ENCODE assay signal across 1 cellular context in genomic region chr5:135263022-135263668, GRCh38.
TF ChIP-seq lines count a peak whose summit lies in the region.

No MANE protein-coding gene starts in this region.

TF ChIP-seq in HCT116, 20 proteins besides CTCF, POLR2A, EP300 and RAD21 (continued from another document):
- no peak for TF ChIP-seq REST (IDR thresholded peaks at IDR 0.05; ENCODE audit: low read depth)
- TF ChIP-seq EZH2phosphoT487 (IDR thresholded peaks at IDR 0.05; ENCODE audit: borderline replicate concordance) = no peak
- no peak for TF ChIP-seq ZNF274 (IDR thresholded peaks at IDR 0.05; ENCODE audit: low read depth, low read length)
- peak; percentile 17 for TF ChIP-seq YY1 (IDR thresholded peaks at IDR 0.05; ENCODE audit: extremely low read depth, insufficient replicate concordance, low read depth, low read length)
- peak; percentile 98 for TF ChIP-seq TCF7L2 (IDR thresholded peaks at IDR 0.05; ENCODE audit: borderline replicate concordance, extremely low read depth, insufficient read depth, insufficient read length)
- peak; percentile 84 for TF ChIP-seq JUND (IDR thresholded peaks at IDR 0.05)
- TF ChIP-seq EGR1 (IDR thresholded peaks at IDR 0.05; ENCODE audit: low read depth) = no peak; the same call in 1 of the 2 replicates
- TF ChIP-seq SRF (IDR thresholded peaks at IDR 0.05; ENCODE audit: low read depth) = no peak
- no peak for TF ChIP-seq ATF3 (IDR thresholded peaks at IDR 0.05)
- TF ChIP-seq SP1 (IDR thresholded peaks at IDR 0.05; ENCODE audit: low read depth) = peak; percentile 61
